Comparison of ENCODE assay signal across 9 cellular contexts in genomic region chr4:112119358-112119783, GRCh38. TPM values are rescaled to one million over a fixed set of nuclear protein-coding genes. Genes with fewer than 3 reads are reported as not detected.
DNase-seq lines count a peak whose midpoint lies in the region; ATAC-seq and TF ChIP-seq lines count a peak whose summit lies in the region.
"Had no signal": no experiment of that assay in that cellular context is flagged by ENCODE, and none has a peak within 500 bp of the region (broad histone marks: within the 10 kb centered on the region; RNA-seq: fewer than 3 reads in every experiment).

No MANE protein-coding gene starts in this region.

- peak overlapping the region; percentile 60 for H3K4me3 Mint-ChIP-seq in T-helper 2 cell treated with Interferon-gamma antibody and Interleukin-4, amounts not matched to agents 5 μg/mL and 100 μg/mL, for 36 hours
- H3K4me3 Mint-ChIP-seq in stimulated activated naive CD8-positive, alpha-beta T cell treated with anti-CD3 and anti-CD28 coated beads, Interleukin-15, amount 100 ng/mL, for 72 hours = peak overlapping the region; percentile 77 to 80
- H3K4me3 Mint-ChIP-seq: H9 had no signal

- peaks cover 8% of the 10 kb centered on the region for H3K9me3 Mint-ChIP-seq in T-helper 2 cell treated with Interferon-gamma antibody and Interleukin-4, amounts not matched to agents 5 μg/mL and 100 μg/mL, for 36 hours
- H3K9me3 Mint-ChIP-seq in stimulated activated naive CD8-positive, alpha-beta T cell treated with anti-CD3 and anti-CD28 coated beads, Interleukin-15, amount 100 ng/mL, for 72 hours = peaks cover 14 to 18% of the 10 kb centered on the region in 2 donors

- peaks cover 4% of the 10 kb centered on the region for H3K27me3 Mint-ChIP-seq in T-helper 2 cell treated with Interferon-gamma antibody and Interleukin-4, amounts not matched to agents 5 μg/mL and 100 μg/mL, for 36 hours (ENCODE audit: low read depth)
- H3K27me3 Mint-ChIP-seq in stimulated activated naive CD8-positive, alpha-beta T cell treated with anti-CD3 and anti-CD28 coated beads, Interleukin-15, amount 100 ng/mL, for 72 hours = peaks cover 8% of the 10 kb centered on the region

- DNase-seq in stimulated activated CD4-positive, alpha-beta T cell treated with anti-CD3 and anti-CD28 coated beads, Interleukin-15, amount 100 ng/mL, for 24 hours = peak; percentile 32
- DNase-seq in stimulated activated CD4-positive, alpha-beta T cell treated with anti-CD3 and anti-CD28 coated beads, Interleukin-4, amount 100 ng/mL, for 1 hour = no peak
- peak; percentile 34 for DNase-seq in T-helper 2 cell treated with Interferon-gamma antibody and Interleukin-4, amounts not matched to agents 5 μg/mL and 100 μg/mL, for 36 hours (ENCODE audit: low spot score)
- DNase-seq in stimulated activated naive CD8-positive, alpha-beta T cell treated with anti-CD3 and anti-CD28 coated beads, Interleukin-15, amount 100 ng/mL, for 72 hours = peak; percentile 52 to 53
- DNase-seq in stimulated activated naive CD4-positive, alpha-beta T cell treated with Interleukin-2 at 50 U/mL for 16 hours (lab: John Stamatoyannopoulos, UW) = no peak
- DNase-seq in dorsolateral prefrontal cortex (no peak), mucosa of descending colon (no peak)
- DNase-seq: H9 had no signal

- no peaks in the 10 kb centered on the region for H3K9me3 ChIP-seq in mucosa of descending colon

- peak; percentile 77 for ATAC-seq in HG02798 (IDR thresholded peaks at IDR 0.05; ENCODE audit: poor library complexity, unreplicated experiment)
- peak; percentile 93 for ATAC-seq in stimulated activated naive CD8-positive, alpha-beta T cell treated with anti-CD3 and anti-CD28 coated beads, Interleukin-15, amount 100 ng/mL, for 72 hours
- no peak for ATAC-seq in mucosa of descending colon

- H3K27me3 ChIP-seq in dorsolateral prefrontal cortex = peaks cover 0 to 14% (median 0%) of the 10 kb centered on the region in 45 donors

- no peak for TF ChIP-seq CTCF in dorsolateral prefrontal cortex (IDR thresholded peaks at IDR 0.05 in 54 of 56, conservative IDR thresholded peaks at IDR 0.05 in 2 of 56; ENCODE audit: low read depth in 1 of 56, partially characterized antibody in 56 of 56)
- TF ChIP-seq CTCF in mucosa of descending colon (IDR thresholded peaks at IDR 0.05) = no peak

- no peaks in the 10 kb centered on the region for H3K36me3 ChIP-seq in mucosa of descending colon (ENCODE audit: low read depth)

- H3K4me3 ChIP-seq in dorsolateral prefrontal cortex (no peak overlapping the region), mucosa of descending colon (no peak overlapping the region)

- peaks cover 5% of the 10 kb centered on the region for H3K36me3 Mint-ChIP-seq in T-helper 2 cell treated with Interferon-gamma antibody and Interleukin-4, amounts not matched to agents 5 μg/mL and 100 μg/mL, for 36 hours (ENCODE audit: low read depth)

- peak overlapping the region; percentile 87 for H3K27ac Mint-ChIP-seq in T-helper 2 cell treated with Interferon-gamma antibody and Interleukin-4, amounts not matched to agents 5 μg/mL and 100 μg/mL, for 36 hours
- H3K27ac Mint-ChIP-seq in stimulated activated naive CD8-positive, alpha-beta T cell treated with anti-CD3 and anti-CD28 coated beads, Interleukin-15, amount 100 ng/mL, for 72 hours = peak overlapping the region; percentile 99 to 100
- H3K27ac Mint-ChIP-seq: H9 had no signal

- H3K4me1 Mint-ChIP-seq in T-helper 2 cell treated with Interferon-gamma antibody and Interleukin-4, amounts not matched to agents 5 μg/mL and 100 μg/mL, for 36 hours (ENCODE audit: low read depth) = peaks cover 16% of the 10 kb centered on the region
- H3K4me1 Mint-ChIP-seq in stimulated activated naive CD8-positive, alpha-beta T cell treated with anti-CD3 and anti-CD28 coated beads, Interleukin-15, amount 100 ng/mL, for 72 hours = peaks cover 27% of the 10 kb centered on the region
- H3K4me1 Mint-ChIP-seq: H9 had no signal

- no peaks in the 10 kb centered on the region for H3K4me1 ChIP-seq in mucosa of descending colon (ENCODE audit: low read depth)

- H3K27ac ChIP-seq in dorsolateral prefrontal cortex = no peak overlapping the region

- intact Hi-C loops in dorsolateral prefrontal cortex (cut with DNase I) (no loop called here), mucosa of descending colon (cut with DNase I, micrococcal nuclease) (no loop called here)

RNA-seq across cellular contexts. Expression of gene FAM241A, which starts 25.9 kb away (rescaled TPM):
- total RNA-seq in dorsolateral prefrontal cortex = 1 to 10 TPM in 119 of 120 experiments, under 1 TPM in 1; 0.97 to 2.7 (median 1.8) TPM
- total RNA-seq in mucosa of descending colon = 1 to 10 TPM in 2 of 3 donors, under 1 TPM in 1; 0.75 to 2.1 (median 1.8) TPM

Comparison
In these comparisons a context has a peak if more than half of its experiments do, and no peak if none do; other contexts are left out.
1. DNase-seq: peak in stimulated activated CD4-positive, alpha-beta T cell treated with anti-CD3 and anti-CD28 coated beads, Interleukin-15, amount 100 ng/mL, for 24 hours (single experiment), T-helper 2 cell treated with Interferon-gamma antibody and Interleukin-4, amounts not matched to agents 5 μg/mL and 100 μg/mL, for 36 hours (single experiment) and stimulated activated naive CD8-positive, alpha-beta T cell treated with anti-CD3 and anti-CD28 coated beads, Interleukin-15, amount 100 ng/mL, for 72 hours (2 of 2); none in stimulated activated CD4-positive, alpha-beta T cell treated with anti-CD3 and anti-CD28 coated beads, Interleukin-4, amount 100 ng/mL, for 1 hour (single experiment), stimulated activated naive CD4-positive, alpha-beta T cell treated with Interleukin-2 at 50 U/mL for 16 hours (single experiment), dorsolateral prefrontal cortex (0 of 10) and mucosa of descending colon (0 of 3).